In genomic region chr20:62927128-62927705, GRCh38 we compare ENCODE assay signal across 8 cellular contexts. TPM values are rescaled to one million over a fixed set of nuclear protein-coding genes. Genes with fewer than 3 reads are reported as not detected.
DNase-seq lines count a peak whose midpoint lies in the region; ATAC-seq and TF ChIP-seq lines count a peak whose summit lies in the region.

No MANE protein-coding gene starts in this region.

- H3K4me3 Mint-ChIP-seq in activated T-cell treated with anti-CD3 and anti-CD28 coated beads, Interleukin-2, amount 50 U/mL, for 72 hours = peak overlapping the region; percentile 93 to 97

- in situ Hi-C loops in astrocyte of the cerebellum (cut with HindIII; ENCODE audit: low sequenced_read_pairs) = no loop called here

- H3K4me1 ChIP-seq in lower lobe of right lung = peaks cover 65% of the 10 kb centered on the region
- peaks cover 0 to 81% (median 69%) of the 10 kb centered on the region in 4 donors for H3K4me1 ChIP-seq in tibial nerve

- H3K4me1 Mint-ChIP-seq in activated T-cell treated with anti-CD3 and anti-CD28 coated beads, Interleukin-2, amount 50 U/mL, for 72 hours (ENCODE audit: low read depth) = peaks cover 59% of the 10 kb centered on the region

- no peaks in the 10 kb centered on the region for H3K27me3 Mint-ChIP-seq in activated T-cell treated with anti-CD3 and anti-CD28 coated beads, Interleukin-2, amount 50 U/mL, for 72 hours (ENCODE audit: low read depth)

- intact Hi-C loops in lower lobe of right lung (cut with DNase I) (no loop called here), posterior vena cava (cut with DNase I) (no loop called here)

- ATAC-seq in activated T-cell treated with anti-CD3 and anti-CD28 coated beads, Interleukin-2, amount 50 U/mL, for 72 hours (replicated peaks in 1 of 2) = no peak
- ATAC-seq in lower lobe of right lung = no peak
- ATAC-seq in HG02610 (IDR thresholded peaks at IDR 0.05; ENCODE audit: unreplicated experiment) = no peak

- peak overlapping the region; percentile 93 for H3K4me3 ChIP-seq in astrocyte of the cerebellum (ENCODE audit: low read depth, low read length)
- H3K4me3 ChIP-seq in lower lobe of right lung = peak overlapping the region; percentile 98
- H3K4me3 ChIP-seq in tibial nerve = peak overlapping the region; percentile 66 to 98 (median 90)

- no peaks in the 10 kb centered on the region for H3K27me3 ChIP-seq in lower lobe of right lung (ENCODE audit: low read depth)
- no peaks in the 10 kb centered on the region for H3K27me3 ChIP-seq in tibial nerve

- no peak for TF ChIP-seq POLR2A in tibial nerve (IDR thresholded peaks at IDR 0.05)

- peak overlapping the region; percentile 11 for H3K27ac Mint-ChIP-seq in activated T-cell treated with anti-CD3 and anti-CD28 coated beads, Interleukin-2, amount 50 U/mL, for 72 hours

- H3K9me3 ChIP-seq in lower lobe of right lung = no peaks in the 10 kb centered on the region
- no peaks in the 10 kb centered on the region for H3K9me3 ChIP-seq in tibial nerve

- H3K9me3 Mint-ChIP-seq in activated T-cell treated with anti-CD3 and anti-CD28 coated beads, Interleukin-2, amount 50 U/mL, for 72 hours = no peaks in the 10 kb centered on the region

- TF ChIP-seq CTCF in astrocyte of the cerebellum (IDR thresholded peaks at IDR 0.05; ENCODE audit: low read depth, low read length, missing control alignments) = no peak
- TF ChIP-seq CTCF in lower lobe of right lung (IDR thresholded peaks at IDR 0.05) = no peak
- no peak for TF ChIP-seq CTCF in tibial nerve (IDR thresholded peaks at IDR 0.05)

- H3K36me3 Mint-ChIP-seq in activated T-cell treated with anti-CD3 and anti-CD28 coated beads, Interleukin-2, amount 50 U/mL, for 72 hours (ENCODE audit: insufficient read depth in 2 of 2) = peaks cover 2 to 5% of the 10 kb centered on the region in 2 donors

- H3K27ac ChIP-seq in lower lobe of right lung = peak overlapping the region; percentile 98
- H3K27ac ChIP-seq in tibial nerve = peak overlapping the region; percentile 94 to 100 (median 97)

- H3K36me3 ChIP-seq in lower lobe of right lung (no peaks in the 10 kb centered on the region), tibial nerve (no peaks in the 10 kb centered on the region)

- no peak for DNase-seq in activated T-cell treated with anti-CD3 and anti-CD28 coated beads, Interleukin-2, amount 50 U/mL, for 72 hours
- DNase-seq in activated T-cell treated with anti-CD3 and anti-CD28 coated beads, Interleukin-2, amount 50 U/mL, for 48 hours = no peak
- DNase-seq in astrocyte of the cerebellum (ENCODE audit: low read depth) (no peak), lower lobe of right lung (no peak), tibial nerve (ENCODE audit: low spot score in 2 of 2) (no peak), HuH-7.5 (ENCODE audit: low spot score) (no peak), posterior vena cava (ENCODE audit: low spot score) (no peak)

- 72 to 73% methylated on average over 12 of the region's 12 CpGs for WGBS in tibial nerve, 2 donors

- no peak for TF ChIP-seq EP300 in tibial nerve (IDR thresholded peaks at IDR 0.05)

RNA-seq across cellular contexts. Expression of gene DIDO1, which starts 0.9 kb away (rescaled TPM):
- 10 to 100 TPM; 50.0 TPM for total RNA-seq in activated T-cell treated with anti-CD3 and anti-CD28 coated beads, Interleukin-2, amount 50 U/mL, for 72 hours
- total RNA-seq in lower lobe of right lung (54.6 TPM), tibial nerve (10 to 100 TPM; 64.5 to 89.7 (median 78.9) TPM), posterior vena cava (10 to 100 TPM; 38.5 to 44.1 TPM)

RNA-seq across cellular contexts. Expression of gene GID8, which starts 10.7 kb away (rescaled TPM):
- total RNA-seq in activated T-cell treated with anti-CD3 and anti-CD28 coated beads, Interleukin-2, amount 50 U/mL, for 72 hours = 10 to 100 TPM; 36.0 to 47.2 TPM
- total RNA-seq in lower lobe of right lung (26.2 TPM), tibial nerve (10 to 100 TPM; 23.4 to 33.4 (median 29.7) TPM), posterior vena cava (10 to 100 TPM; 14.9 to 20.0 TPM)

RNA-seq across cellular contexts. Expression of gene SLC17A9, which starts 25.3 kb away (rescaled TPM):
- total RNA-seq in activated T-cell treated with anti-CD3 and anti-CD28 coated beads, Interleukin-2, amount 50 U/mL, for 72 hours = 10 to 100 TPM; 10.2 to 11.8 TPM
- total RNA-seq in lower lobe of right lung (10.4 TPM), tibial nerve (10 to 100 TPM in 1 of 4 donors, 1 to 10 TPM in 3; 3.9 to 13.5 (median 4.5) TPM), posterior vena cava (10 to 100 TPM in 1 of 2 donors, 1 to 10 TPM in 1; 9.9 to 16.3 TPM)
